14 cellular contexts compared by ENCODE assay signal in the genomic region with DNA sequence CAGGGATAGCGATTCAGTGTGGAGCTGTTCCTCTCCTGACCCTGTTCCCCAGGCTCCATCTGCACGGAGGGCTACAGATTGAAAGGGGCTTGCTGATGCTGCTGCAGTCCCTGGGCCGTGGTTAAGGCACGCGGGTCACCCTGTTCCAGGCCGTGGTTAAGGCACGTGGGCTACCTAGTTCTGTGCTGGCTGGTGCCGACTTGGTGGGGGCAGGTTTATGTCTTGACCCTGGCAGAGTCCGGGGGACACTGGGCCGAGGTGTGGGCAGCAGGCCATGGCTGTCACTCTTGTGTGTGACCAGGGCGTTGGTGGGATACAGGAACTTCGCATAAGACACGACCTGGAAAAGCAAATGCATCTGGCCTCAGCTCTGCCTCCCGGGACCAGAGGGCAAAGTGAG. TPM values are rescaled to one million over a fixed set of nuclear protein-coding genes. Genes with fewer than 3 reads are reported as not detected.
DNase-seq lines count a peak whose midpoint lies in the region; ATAC-seq and TF ChIP-seq lines count a peak whose summit lies in the region.
"Had no signal": no experiment of that assay in that cellular context is flagged by ENCODE, and none has a peak within 500 bp of the region (broad histone marks: within the 10 kb centered on the region; RNA-seq: fewer than 3 reads in every experiment).

No MANE protein-coding gene starts in this region.

- peaks cover 47 to 95% (median 85%) of the 10 kb centered on the region in 11 experiments; a peak in 21 of 22 replicates for H4K20me1 ChIP-seq in BLaER1 treated with 17β-estradiol and CSF1 and Interleukin-3, amounts not matched to agents 10 nM and 100 nM

- no peaks in the 10 kb centered on the region for H3K9me3 Mint-ChIP-seq in activated T-helper 17 cell treated with anti-CD3 and anti-CD28 coated beads, Interleukin-2, amount 50 U/mL, for 72 hours
- peaks cover 4 to 8% of the 10 kb centered on the region in 2 donors for H3K9me3 Mint-ChIP-seq in stimulated activated naive B cell treated with anti-CD40 and anti-IgM and Interleukin-4, amounts not matched to agents 10 μg/mL and 1 μg/mL and 100 μg/mL, for 72 hours
- H3K9me3 Mint-ChIP-seq: IgD-negative memory B cell had no signal

- no peak overlapping the region for H3K4me3 Mint-ChIP-seq in activated T-helper 17 cell treated with anti-CD3 and anti-CD28 coated beads, Interleukin-2, amount 50 U/mL, for 72 hours
- H3K4me3 Mint-ChIP-seq in stimulated activated naive B cell treated with anti-CD40 and anti-IgM and Interleukin-4, amounts not matched to agents 10 μg/mL and 1 μg/mL and 100 μg/mL, for 72 hours, result no peak overlapping the region
- H3K4me3 Mint-ChIP-seq: IgD-negative memory B cell had no signal

- no peaks in the 10 kb centered on the region for H3K27me3 ChIP-seq in BLaER1 treated with 17β-estradiol and CSF1 and Interleukin-3, amounts not matched to agents 10 nM and 100 nM
- H3K27me3 ChIP-seq: BE2C had no signal

- H3K4me3 ChIP-seq in BLaER1 treated with 17β-estradiol and CSF1 and Interleukin-3, amounts not matched to agents 10 nM and 100 nM, result no peak overlapping the region
- H3K4me3 ChIP-seq: GM12878 had no signal

- H3K4me1 ChIP-seq in BLaER1 treated with 17β-estradiol and CSF1 and Interleukin-3, amounts not matched to agents 10 nM and 100 nM, result peaks cover 23 to 41% (median 38%) of the 10 kb centered on the region in 10 experiments
- H3K4me1 ChIP-seq: BE2C had no signal

- peaks cover 25% of the 10 kb centered on the region for H3K36me3 Mint-ChIP-seq in activated T-helper 17 cell treated with anti-CD3 and anti-CD28 coated beads, Interleukin-2, amount 50 U/mL, for 72 hours (ENCODE audit: low read depth)
- peaks cover 48 to 63% of the 10 kb centered on the region in 2 donors for H3K36me3 Mint-ChIP-seq in stimulated activated naive B cell treated with anti-CD40 and anti-IgM and Interleukin-4, amounts not matched to agents 10 μg/mL and 1 μg/mL and 100 μg/mL, for 72 hours

- TF ChIP-seq POLR2A in GM19193 (IDR thresholded peaks at IDR 0.05; ENCODE audit: extremely low read depth, insufficient read depth, insufficient read length), result peak; percentile 1

- H3K27me3 Mint-ChIP-seq in activated T-helper 17 cell treated with anti-CD3 and anti-CD28 coated beads, Interleukin-2, amount 50 U/mL, for 72 hours, result no peaks in the 10 kb centered on the region
- no peaks in the 10 kb centered on the region for H3K27me3 Mint-ChIP-seq in stimulated activated naive B cell treated with anti-CD40 and anti-IgM and Interleukin-4, amounts not matched to agents 10 μg/mL and 1 μg/mL and 100 μg/mL, for 72 hours
- H3K27me3 Mint-ChIP-seq: IgD-negative memory B cell had no signal

- peak overlapping the region in 1 of 11 experiments; percentile 32; a peak in 1 of 22 replicates for H3K4me2 ChIP-seq in BLaER1 treated with 17β-estradiol and CSF1 and Interleukin-3, amounts not matched to agents 10 nM and 100 nM

- H3K27ac ChIP-seq in BLaER1 treated with 17β-estradiol and CSF1 and Interleukin-3, amounts not matched to agents 10 nM and 100 nM, result peak overlapping the region in 1 of 11 experiments; percentile 41; a peak in 2 of 22 replicates

- peaks cover 6% of the 10 kb centered on the region for H3K4me1 Mint-ChIP-seq in activated T-helper 17 cell treated with anti-CD3 and anti-CD28 coated beads, Interleukin-2, amount 50 U/mL, for 72 hours
- H3K4me1 Mint-ChIP-seq in stimulated activated naive B cell treated with anti-CD40 and anti-IgM and Interleukin-4, amounts not matched to agents 10 μg/mL and 1 μg/mL and 100 μg/mL, for 72 hours, result peaks cover 18 to 33% of the 10 kb centered on the region in 2 donors

- H3K36me3 ChIP-seq in BLaER1 treated with 17β-estradiol and CSF1 and Interleukin-3, amounts not matched to agents 10 nM and 100 nM, result peaks cover 52 to 91% (median 78%) of the 10 kb centered on the region in 11 experiments

- no peak overlapping the region for H3K27ac Mint-ChIP-seq in activated T-helper 17 cell treated with anti-CD3 and anti-CD28 coated beads, Interleukin-2, amount 50 U/mL, for 72 hours
- H3K27ac Mint-ChIP-seq in stimulated activated naive B cell treated with anti-CD40 and anti-IgM and Interleukin-4, amounts not matched to agents 10 μg/mL and 1 μg/mL and 100 μg/mL, for 72 hours, result peak overlapping the region; percentile 51
- H3K27ac Mint-ChIP-seq: IgD-negative memory B cell had no signal

- peak; percentile 9 for ATAC-seq in activated T-helper 17 cell treated with anti-CD3 and anti-CD28 coated beads, Interleukin-2, amount 50 U/mL, for 72 hours (replicated peaks)
- ATAC-seq in stimulated activated naive B cell treated with anti-CD40 and anti-IgM and Interleukin-4, amounts not matched to agents 10 μg/mL and 1 μg/mL and 100 μg/mL, for 72 hours (replicated peaks), result no peak
- ATAC-seq: GM12878 had no signal

- H3K9me3 ChIP-seq in BLaER1 treated with 17β-estradiol and CSF1 and Interleukin-3, amounts not matched to agents 10 nM and 100 nM (replicated peaks in 1 of 11), result peaks cover 0 to 1% (median 0%) of the 10 kb centered on the region in 11 experiments; a peak in 5 of 22 replicates
- H3K9me3 ChIP-seq: BE2C had no signal

- H3K9ac ChIP-seq in BLaER1 treated with 17β-estradiol and CSF1 and Interleukin-3, amounts not matched to agents 10 nM and 100 nM, result peak overlapping the region in 8 of 11 experiments; percentile 4 to 57 (median 30); a peak in 8 of 22 replicates

- DNase-seq in stimulated activated naive B cell treated with anti-CD40 and anti-IgM and Interleukin-4, amounts not matched to agents 10 μg/mL and 1 μg/mL and 100 μg/mL, for 72 hours, result no peak
- DNase-seq in SW480 (ENCODE audit: low spot score), result no peak
- DNase-seq in Ammon's horn (ENCODE audit: low spot score), result no peak
- DNase-seq in cerebellar nuclear complex (lab: John Stamatoyannopoulos, UW), result no peak
- DNase-seq: BE2C, Calu3, DMS 273 treated with DMSO at 0.1 percent for 48 hours, H9 had no signal

RNA-seq across cellular contexts. Expression of a gene that starts 6.4 kb away (rescaled TPM):
- total RNA-seq in activated T-helper 17 cell treated with anti-CD3 and anti-CD28 coated beads, Interleukin-2, amount 50 U/mL, for 72 hours, result 1,000 to 10,000 TPM; 2,323 to 2,749 TPM

RNA-seq across cellular contexts. Expression of a gene that starts 13.8 kb away (rescaled TPM):
- total RNA-seq in activated T-helper 17 cell treated with anti-CD3 and anti-CD28 coated beads, Interleukin-2, amount 50 U/mL, for 72 hours, result 1 to 10 TPM; 6.8 to 6.9 TPM

RNA-seq across cellular contexts. Expression of a gene that starts 26.2 kb away (rescaled TPM):
- total RNA-seq in activated T-helper 17 cell treated with anti-CD3 and anti-CD28 coated beads, Interleukin-2, amount 50 U/mL, for 72 hours, result under 1 TPM; 0.29 to 0.39 TPM

RNA-seq across cellular contexts. Expression of a gene that starts 34.1 kb away (rescaled TPM):
- total RNA-seq in activated T-helper 17 cell treated with anti-CD3 and anti-CD28 coated beads, Interleukin-2, amount 50 U/mL, for 72 hours, result not detected
- total RNA-seq: G401, GM12878 had no signal
